12 cellular contexts compared by ENCODE assay signal in the genomic region with DNA sequence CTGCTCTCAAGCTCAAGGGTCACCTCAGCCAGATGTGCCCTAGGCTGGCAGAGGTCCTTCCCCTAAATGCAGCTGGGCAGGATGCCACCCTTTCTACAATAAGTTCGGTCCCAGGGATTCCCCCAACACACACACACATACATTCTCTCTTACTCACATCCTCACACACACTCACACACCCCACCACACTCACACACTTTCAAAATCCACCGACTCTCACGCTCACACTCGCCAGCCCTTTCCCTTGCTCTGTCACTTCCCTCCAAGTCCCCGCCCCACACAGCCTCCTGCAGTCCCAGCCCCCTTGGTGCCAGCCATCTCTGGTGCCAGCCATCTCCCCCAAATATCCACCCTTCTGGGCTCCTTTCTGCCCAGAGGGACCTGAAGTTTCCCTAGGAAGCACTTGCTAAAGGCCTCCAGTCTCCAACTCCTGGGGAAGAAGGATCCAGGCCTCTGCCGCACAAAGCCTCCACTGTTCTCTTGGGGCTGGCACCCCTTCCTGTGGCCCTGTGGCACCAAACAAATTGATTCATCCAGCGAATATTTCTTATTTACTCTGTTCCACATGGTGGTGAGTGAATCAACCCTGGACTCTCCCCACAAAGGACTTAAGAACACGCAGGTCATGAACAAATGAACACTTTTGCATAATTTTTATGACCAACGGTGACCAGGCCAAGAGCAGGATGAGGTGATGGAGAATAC. TPM values are rescaled to one million over a fixed set of nuclear protein-coding genes. Genes with fewer than 3 reads are reported as not detected.
A peak's percentile ranks its signal among the peaks of the same experiment; 100 is the strongest.
DNase-seq lines count a peak whose midpoint lies in the region; ATAC-seq and TF ChIP-seq lines count a peak whose summit lies in the region.
"Had no signal": no experiment of that assay in that cellular context is flagged by ENCODE, and none has a peak within 500 bp of the region (broad histone marks: within the 10 kb centered on the region; RNA-seq: fewer than 3 reads in every experiment).

No MANE protein-coding gene starts in this region.

- no peak for TF ChIP-seq POLR2A in esophagus squamous epithelium (IDR thresholded peaks at IDR 0.05)

- ATAC-seq in memory B cell (ENCODE audit: low read depth) (no peak), Right ventricle myocardium inferior (no peak), GM19023 (IDR thresholded peaks at IDR 0.05; ENCODE audit: unreplicated experiment) (no peak)

- H3K9me3 Mint-ChIP-seq in CD14-positive monocyte, result no peaks in the 10 kb centered on the region
- H3K9me3 Mint-ChIP-seq in dendritic cell treated with granulocyte-macrophage colony-stimulating factor and Interleukin-4, amounts not matched to agents 40 ng/mL and 50 ng/mL, for 4 days, result no peaks in the 10 kb centered on the region
- no peaks in the 10 kb centered on the region for H3K9me3 Mint-ChIP-seq in memory B cell
- H3K9me3 Mint-ChIP-seq: activated T-helper 1 cell treated with anti-CD3 and anti-CD28 coated beads, Interleukin-12 subunit alpha, Interleukin-12 subunit beta, Interleukin-2, Interleukin-4 antibody, amounts not matched to agents 30 ng/mL and 10 ng/mL and 1 ng/mL, durations not matched to agents 14 hours and 24 hours and 36 hours had no signal

- CTCF ChIA-PET in HEK293 (lab: Yijun Ruan, JAX), result interaction anchor here (0.6 to 2.8 kb wide), 2 partner anchors 9 to 35 kb away, joined by 4 to 25 read pairs; no protein-coding TSS in a partner anchor

- WGBS in esophagus squamous epithelium, 2 donors, result 57% methylated on average over 8 of the region's 9 CpGs

- H3K27ac Mint-ChIP-seq in CD14-positive monocyte (peak overlapping the region in 5 of 7 donors; percentile 1 to 70 (median 52)), memory B cell (peak overlapping the region; percentile 46)
- peak overlapping the region; percentile 25 for H3K27ac Mint-ChIP-seq in dendritic cell treated with granulocyte-macrophage colony-stimulating factor and Interleukin-4, amounts not matched to agents 40 ng/mL and 50 ng/mL, for 4 days
- H3K27ac Mint-ChIP-seq: activated T-helper 1 cell treated with anti-CD3 and anti-CD28 coated beads, Interleukin-12 subunit alpha, Interleukin-12 subunit beta, Interleukin-2, Interleukin-4 antibody, amounts not matched to agents 30 ng/mL and 10 ng/mL and 1 ng/mL, durations not matched to agents 14 hours and 24 hours and 36 hours had no signal

- H3K27me3 Mint-ChIP-seq in CD14-positive monocyte (ENCODE audit: low read depth in 3 of 3) (peaks cover 1 to 3% (median 2%) of the 10 kb centered on the region in 3 donors), memory B cell (no peaks in the 10 kb centered on the region)
- peaks cover 10% of the 10 kb centered on the region for H3K27me3 Mint-ChIP-seq in dendritic cell treated with granulocyte-macrophage colony-stimulating factor and Interleukin-4, amounts not matched to agents 40 ng/mL and 50 ng/mL, for 4 days

- POLR2A ChIA-PET in HEK293 (lab: Yijun Ruan, JAX), result interaction anchor here (0.6 kb wide), 1 partner anchor 612 kb away, joined by 6 read pairs; no protein-coding TSS in a partner anchor

- peaks cover 21% of the 10 kb centered on the region for H3K4me1 Mint-ChIP-seq in CD14-positive monocyte
- peaks cover 33% of the 10 kb centered on the region for H3K4me1 Mint-ChIP-seq in dendritic cell treated with granulocyte-macrophage colony-stimulating factor and Interleukin-4, amounts not matched to agents 40 ng/mL and 50 ng/mL, for 4 days (ENCODE audit: low read depth)
- peaks cover 17% of the 10 kb centered on the region for H3K4me1 Mint-ChIP-seq in memory B cell

- no peaks in the 10 kb centered on the region for H3K36me3 Mint-ChIP-seq in CD14-positive monocyte
- H3K36me3 Mint-ChIP-seq in dendritic cell treated with granulocyte-macrophage colony-stimulating factor and Interleukin-4, amounts not matched to agents 40 ng/mL and 50 ng/mL, for 4 days (ENCODE audit: low read depth), result peaks cover 6% of the 10 kb centered on the region
- H3K36me3 Mint-ChIP-seq in memory B cell, result no peaks in the 10 kb centered on the region

- TF ChIP-seq CTCF in CD14-positive monocyte (IDR thresholded peaks at IDR 0.05) (no peak), HEK293 (tag by site-specific recombination; IDR thresholded peaks at IDR 0.05) (no peak), esophagus squamous epithelium (IDR thresholded peaks at IDR 0.05) (no peak)

- H3K27me3 ChIP-seq in esophagus squamous epithelium, result no peaks in the 10 kb centered on the region
- H3K27me3 ChIP-seq: cardiac muscle cell, SJSA1 had no signal

- no peak overlapping the region for H3K4me3 Mint-ChIP-seq in CD14-positive monocyte
- no peak overlapping the region for H3K4me3 Mint-ChIP-seq in dendritic cell treated with granulocyte-macrophage colony-stimulating factor and Interleukin-4, amounts not matched to agents 40 ng/mL and 50 ng/mL, for 4 days
- H3K4me3 Mint-ChIP-seq in memory B cell, result no peak overlapping the region
- H3K4me3 Mint-ChIP-seq: activated T-helper 1 cell treated with anti-CD3 and anti-CD28 coated beads, Interleukin-12 subunit alpha, Interleukin-12 subunit beta, Interleukin-2, Interleukin-4 antibody, amounts not matched to agents 30 ng/mL and 10 ng/mL and 1 ng/mL, durations not matched to agents 14 hours and 24 hours and 36 hours had no signal

- DNase-seq in CD14-positive monocyte (ENCODE audit: low spot score), result peak; percentile 56
- DNase-seq in memory B cell (ENCODE audit: low spot score in 2 of 2), result no peak
- no peak for DNase-seq in esophagus squamous epithelium (lab: John Stamatoyannopoulos, UW)
- no peak for DNase-seq in Right ventricle myocardium inferior (ENCODE audit: missing footprints)
- DNase-seq in SHP77 (lab: John Stamatoyannopoulos, UW), result no peak
- DNase-seq: NCI-H82 had no signal

- intact Hi-C loops in CD14-positive monocyte (cut with micrococcal nuclease), result loop anchor here (5.0 to 10.0 kb wide), 3 partner anchors 73 to 130 kb away; partner anchors contain the start of gene LGALS3BP (in 1 of the 2)
- intact Hi-C loops in dendritic cell treated with granulocyte-macrophage colony-stimulating factor and Interleukin-4, amounts not matched to agents 40 ng/mL and 50 ng/mL, for 4 days (cut with micrococcal nuclease), result no loop called here
- intact Hi-C loops in esophagus squamous epithelium (cut with DNase I), result no loop called here
- intact Hi-C loops in Right ventricle myocardium inferior (cut with DNase I), result loop anchor here (5.0 kb wide), 1 partner anchor 107 kb away; no protein-coding TSS in a partner anchor

- H3K36me3 ChIP-seq in HEK293 (ENCODE audit: control insufficient read depth in 2 of 2, insufficient read depth in 1 of 2, low read length in 2 of 2) (no peaks in the 10 kb centered on the region), esophagus squamous epithelium (no peaks in the 10 kb centered on the region)
- H3K36me3 ChIP-seq: cardiac muscle cell had no signal

- 0 out of 2 replicates have a peak overlapping the region, but pooled peaks have one; percentile 9 for H3K27ac ChIP-seq in HEK293 (ENCODE audit: extremely low read depth, low read depth, low read length)
- H3K27ac ChIP-seq in esophagus squamous epithelium, result no peak overlapping the region
- H3K27ac ChIP-seq: cardiac muscle cell, SJSA1 had no signal

- H3K4me3 ChIP-seq in HEK293 (ENCODE audit: low read depth, low read length), result no peak overlapping the region
- no peak overlapping the region for H3K4me3 ChIP-seq in esophagus squamous epithelium
- H3K4me3 ChIP-seq: cardiac muscle cell, SJSA1 had no signal

- H3K9me3 ChIP-seq in HEK293 (ENCODE audit: control insufficient read depth, insufficient read depth, low read depth, low read length) (no peaks in the 10 kb centered on the region), esophagus squamous epithelium (no peaks in the 10 kb centered on the region)
- H3K9me3 ChIP-seq: SJSA1 had no signal

- H3K4me1 ChIP-seq in HEK293 (ENCODE audit: control insufficient read depth, insufficient read depth, low read length) (peaks cover 3% of the 10 kb centered on the region; the same call in 1 of the 2 replicates), esophagus squamous epithelium (peaks cover 7 to 13% (median 11%) of the 10 kb centered on the region in 3 donors)

TF ChIP-seq in HEK293, 187 proteins besides CTCF, POLR2A, EP300 and RAD21:
- TF ChIP-seq GLIS2 (tag by site-specific recombination; IDR thresholded peaks at IDR 0.05) (no peak), PRDM1 (tag by site-specific recombination; IDR thresholded peaks at IDR 0.05) (0 out of 2 replicates have a peak, but pooled peaks have one; percentile 44), ZNF473 (tag by site-specific recombination; IDR thresholded peaks at IDR 0.05) (no peak)
- TF ChIP-seq, protein P1, sequence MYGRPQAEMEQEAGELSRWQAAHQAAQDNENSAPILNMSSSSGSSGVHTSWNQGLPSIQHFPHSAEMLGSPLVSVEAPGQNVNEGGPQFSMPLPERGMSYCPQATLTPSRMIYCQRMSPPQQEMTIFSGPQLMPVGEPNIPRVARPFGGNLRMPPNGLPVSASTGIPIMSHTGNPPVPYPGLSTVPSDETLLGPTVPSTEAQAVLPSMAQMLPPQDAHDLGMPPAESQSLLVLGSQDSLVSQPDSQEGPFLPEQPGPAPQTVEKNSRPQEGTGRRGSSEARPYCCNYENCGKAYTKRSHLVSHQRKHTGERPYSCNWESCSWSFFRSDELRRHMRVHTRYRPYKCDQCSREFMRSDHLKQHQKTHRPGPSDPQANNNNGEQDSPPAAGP (tag by site-specific recombination; IDR thresholded peaks at IDR 0.05), result no peak

RNA-seq across cellular contexts. Expression of gene USP36, which starts 3.8 kb away (rescaled TPM):
- 1 to 10 TPM; 4.4 to 6.1 TPM for polyA plus RNA-seq in CD14-positive monocyte
- total RNA-seq in esophagus squamous epithelium, result 10 to 100 TPM; 13.2 to 38.9 (median 22.4) TPM
- 18.4 TPM for total RNA-seq in Right ventricle myocardium inferior

RNA-seq across cellular contexts. Expression of gene CEP295NL, which starts 58.5 kb away (rescaled TPM):
- under 1 TPM in 1 of 2 donors, not detected in 1; 0.38 TPM for polyA plus RNA-seq in CD14-positive monocyte
- total RNA-seq in esophagus squamous epithelium (1 to 10 TPM in 2 of 4 donors, under 1 TPM in 2; 0.42 to 6.9 (median 1.1) TPM), Right ventricle myocardium inferior (0.60 TPM)
- total RNA-seq: activated T-helper 1 cell treated with anti-CD3 and anti-CD28 coated beads, Interleukin-12 subunit alpha, Interleukin-12 subunit beta, Interleukin-2, Interleukin-4 antibody, amounts not matched to agents 30 ng/mL and 10 ng/mL and 1 ng/mL, durations not matched to agents 14 hours and 24 hours and 36 hours had no signal
- polyA plus RNA-seq: cardiac muscle cell had no signal

Comparison
In these comparisons a context has a peak if more than half of its experiments do, and no peak if none do; other contexts are left out.
1. intact Hi-C loops: an anchor here in CD14-positive monocyte (5.0 to 10.0 kb wide) and Right ventricle myocardium inferior (5.0 kb wide); none called in dendritic cell treated with granulocyte-macrophage colony-stimulating factor and Interleukin-4, amounts not matched to agents 40 ng/mL and 50 ng/mL, for 4 days and esophagus squamous epithelium.